1 cellular context compared by ENCODE assay signal in the genomic region with DNA sequence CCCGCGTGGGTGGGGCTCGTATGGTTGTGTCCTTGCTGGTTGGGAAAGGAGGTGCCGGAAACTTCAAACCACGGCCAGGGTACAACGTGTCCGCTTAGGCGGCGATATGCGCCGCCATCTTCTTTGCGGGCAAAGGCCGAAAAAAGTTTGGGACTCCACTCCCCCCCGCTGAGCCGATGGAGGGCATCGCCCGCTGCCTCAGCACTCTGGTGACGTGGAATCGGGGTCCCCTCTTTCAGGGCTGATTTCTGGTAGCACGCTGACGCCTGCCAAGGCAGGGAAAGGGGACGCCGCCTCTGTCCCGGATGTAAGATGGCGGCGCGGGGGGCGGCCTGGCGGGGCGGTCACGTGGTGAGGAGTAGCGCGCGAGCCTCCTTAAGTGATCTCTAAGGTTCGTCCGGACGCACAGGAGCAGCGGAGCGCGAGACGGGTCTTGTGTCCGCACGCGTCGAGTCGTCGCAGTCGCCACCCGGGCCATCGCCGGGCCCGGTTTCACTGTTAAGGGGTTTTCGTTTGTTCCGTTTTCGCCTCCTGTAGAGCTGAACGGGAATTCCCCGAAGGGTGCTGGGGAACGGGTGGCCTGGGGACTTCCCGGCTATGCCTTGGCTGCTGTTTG.
TF ChIP-seq lines count a peak whose summit lies in the region.

No MANE protein-coding gene starts in this region.

TF ChIP-seq in HEK293, 187 proteins besides CTCF, POLR2A, EP300 and RAD21 (continued from another document and continues in another):
- no peak for TF ChIP-seq ZNF311 (tag by site-specific recombination; IDR thresholded peaks at IDR 0.05; ENCODE audit: borderline replicate concordance)
- no peak for TF ChIP-seq ZNF175 (tag by site-specific recombination; IDR thresholded peaks at IDR 0.05)
- no peak for TF ChIP-seq ZNF274 (IDR thresholded peaks at IDR 0.05; ENCODE audit: low read length)
- no peak for TF ChIP-seq ZNF274 (tag by site-specific recombination; IDR thresholded peaks at IDR 0.05; ENCODE audit: borderline replicate concordance)
- TF ChIP-seq ZNF792 (tag by site-specific recombination; IDR thresholded peaks at IDR 0.05) = no peak
- TF ChIP-seq ZNF658 (tag by site-specific recombination; IDR thresholded peaks at IDR 0.05) = no peak
- TF ChIP-seq IKZF3 (tag by site-specific recombination; IDR thresholded peaks at IDR 0.05) = 0 out of 2 replicates have a peak, but pooled peaks have one; percentile 20
- TF ChIP-seq TCF7L2 (IDR thresholded peaks at IDR 0.05; ENCODE audit: borderline replicate concordance, low read depth, low read length) = no peak; the same call in 1 of the 2 replicates
- TF ChIP-seq, protein P1, sequence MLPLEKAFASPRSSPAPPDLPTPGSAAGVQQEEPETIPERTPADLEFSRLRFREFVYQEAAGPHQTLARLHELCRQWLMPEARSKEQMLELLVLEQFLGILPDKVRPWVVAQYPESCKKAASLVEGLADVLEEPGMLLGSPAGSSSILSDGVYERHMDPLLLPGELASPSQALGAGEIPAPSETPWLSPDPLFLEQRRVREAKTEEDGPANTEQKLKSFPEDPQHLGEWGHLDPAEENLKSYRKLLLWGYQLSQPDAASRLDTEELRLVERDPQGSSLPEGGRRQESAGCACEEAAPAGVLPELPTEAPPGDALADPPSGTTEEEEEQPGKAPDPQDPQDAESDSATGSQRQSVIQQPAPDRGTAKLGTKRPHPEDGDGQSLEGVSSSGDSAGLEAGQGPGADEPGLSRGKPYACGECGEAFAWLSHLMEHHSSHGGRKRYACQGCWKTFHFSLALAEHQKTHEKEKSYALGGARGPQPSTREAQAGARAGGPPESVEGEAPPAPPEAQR (tag by site-specific recombination; IDR thresholded peaks at IDR 0.05) = no peak
- TF ChIP-seq ZNF214 (tag by site-specific recombination; IDR thresholded peaks at IDR 0.05; ENCODE audit: borderline replicate concordance) = no peak
- no peak for TF ChIP-seq ZNF157 (tag by site-specific recombination; IDR thresholded peaks at IDR 0.05)
- TF ChIP-seq ZNF560 (tag by site-specific recombination; IDR thresholded peaks at IDR 0.05; ENCODE audit: borderline replicate concordance) = no peak
- peak; percentile 86; the same call in 1 of the 2 replicates for TF ChIP-seq ZNF24 (tag by site-specific recombination; IDR thresholded peaks at IDR 0.05)
- TF ChIP-seq ZNF48 (tag by site-specific recombination; IDR thresholded peaks at IDR 0.05) = no peak
- no peak for TF ChIP-seq ZNF426 (tag by site-specific recombination; IDR thresholded peaks at IDR 0.05)
- TF ChIP-seq ZBTB1 (tag by site-specific recombination; IDR thresholded peaks at IDR 0.05) = peak; percentile 15; the same call in 1 of the 2 replicates
- TF ChIP-seq GLIS2 (tag by site-specific recombination; IDR thresholded peaks at IDR 0.05) = peak; percentile 97
- no peak for TF ChIP-seq ZNF776 (tag by site-specific recombination; IDR thresholded peaks at IDR 0.05; ENCODE audit: borderline replicate concordance)
- TF ChIP-seq, protein P2, sequence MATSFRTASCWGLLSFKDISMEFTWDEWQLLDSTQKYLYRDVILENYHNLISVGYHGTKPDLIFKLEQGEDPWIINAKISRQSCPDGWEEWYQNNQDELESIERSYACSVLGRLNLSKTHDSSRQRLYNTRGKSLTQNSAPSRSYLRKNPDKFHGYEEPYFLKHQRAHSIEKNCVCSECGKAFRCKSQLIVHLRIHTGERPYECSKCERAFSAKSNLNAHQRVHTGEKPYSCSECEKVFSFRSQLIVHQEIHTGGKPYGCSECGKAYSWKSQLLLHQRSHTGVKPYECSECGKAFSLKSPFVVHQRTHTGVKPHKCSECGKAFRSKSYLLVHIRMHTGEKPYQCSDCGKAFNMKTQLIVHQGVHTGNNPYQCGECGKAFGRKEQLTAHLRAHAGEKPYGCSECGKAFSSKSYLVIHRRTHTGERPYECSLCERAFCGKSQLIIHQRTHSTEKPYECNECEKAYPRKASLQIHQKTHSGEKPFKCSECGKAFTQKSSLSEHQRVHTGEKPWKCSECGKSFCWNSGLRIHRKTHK (tag by site-specific recombination; IDR thresholded peaks at IDR 0.05) = no peak
- no peak for TF ChIP-seq ZNF621 (tag by site-specific recombination; IDR thresholded peaks at IDR 0.05)
- TF ChIP-seq ZNF76 (tag by site-specific recombination; IDR thresholded peaks at IDR 0.05; ENCODE audit: borderline replicate concordance, low read depth) = peak; percentile 80
- TF ChIP-seq ZNF121 (tag by site-specific recombination; IDR thresholded peaks at IDR 0.05) = peak; percentile 73; the same call in 1 of the 2 replicates
- peak; percentile 73; the same call in 1 of the 2 replicates for TF ChIP-seq ZNF626 (tag by site-specific recombination; IDR thresholded peaks at IDR 0.05)
- TF ChIP-seq, protein P3, sequence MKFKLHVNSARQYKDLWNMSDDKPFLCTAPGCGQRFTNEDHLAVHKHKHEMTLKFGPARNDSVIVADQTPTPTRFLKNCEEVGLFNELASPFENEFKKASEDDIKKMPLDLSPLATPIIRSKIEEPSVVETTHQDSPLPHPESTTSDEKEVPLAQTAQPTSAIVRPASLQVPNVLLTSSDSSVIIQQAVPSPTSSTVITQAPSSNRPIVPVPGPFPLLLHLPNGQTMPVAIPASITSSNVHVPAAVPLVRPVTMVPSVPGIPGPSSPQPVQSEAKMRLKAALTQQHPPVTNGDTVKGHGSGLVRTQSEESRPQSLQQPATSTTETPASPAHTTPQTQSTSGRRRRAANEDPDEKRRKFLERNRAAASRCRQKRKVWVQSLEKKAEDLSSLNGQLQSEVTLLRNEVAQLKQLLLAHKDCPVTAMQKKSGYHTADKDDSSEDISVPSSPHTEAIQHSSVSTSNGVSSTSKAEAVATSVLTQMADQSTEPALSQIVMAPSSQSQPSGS (tag by site-specific recombination; IDR thresholded peaks at IDR 0.05; ENCODE audit: low read depth) = no peak
- no peak for TF ChIP-seq ZNF174 (tag by site-specific recombination; IDR thresholded peaks at IDR 0.05)
- no peak for TF ChIP-seq REPIN1 (tag by site-specific recombination; IDR thresholded peaks at IDR 0.05; ENCODE audit: low read depth)
- TF ChIP-seq, protein P4, sequence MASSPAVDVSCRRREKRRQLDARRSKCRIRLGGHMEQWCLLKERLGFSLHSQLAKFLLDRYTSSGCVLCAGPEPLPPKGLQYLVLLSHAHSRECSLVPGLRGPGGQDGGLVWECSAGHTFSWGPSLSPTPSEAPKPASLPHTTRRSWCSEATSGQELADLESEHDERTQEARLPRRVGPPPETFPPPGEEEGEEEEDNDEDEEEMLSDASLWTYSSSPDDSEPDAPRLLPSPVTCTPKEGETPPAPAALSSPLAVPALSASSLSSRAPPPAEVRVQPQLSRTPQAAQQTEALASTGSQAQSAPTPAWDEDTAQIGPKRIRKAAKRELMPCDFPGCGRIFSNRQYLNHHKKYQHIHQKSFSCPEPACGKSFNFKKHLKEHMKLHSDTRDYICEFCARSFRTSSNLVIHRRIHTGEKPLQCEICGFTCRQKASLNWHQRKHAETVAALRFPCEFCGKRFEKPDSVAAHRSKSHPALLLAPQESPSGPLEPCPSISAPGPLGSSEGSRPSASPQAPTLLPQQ (tag by site-specific recombination; IDR thresholded peaks at IDR 0.05) = peak; percentile 93
- peak; percentile 73; the same call in 1 of the 2 replicates for TF ChIP-seq ZNF2 (tag by site-specific recombination; IDR thresholded peaks at IDR 0.05)
- TF ChIP-seq ZNF629 (tag by site-specific recombination; IDR thresholded peaks at IDR 0.05) = peak; percentile 97
- TF ChIP-seq ZNF133 (tag by site-specific recombination; IDR thresholded peaks at IDR 0.05) = no peak
- peak; percentile 95 for TF ChIP-seq KLF8 (tag by site-specific recombination; IDR thresholded peaks at IDR 0.05)
- TF ChIP-seq, protein P5, sequence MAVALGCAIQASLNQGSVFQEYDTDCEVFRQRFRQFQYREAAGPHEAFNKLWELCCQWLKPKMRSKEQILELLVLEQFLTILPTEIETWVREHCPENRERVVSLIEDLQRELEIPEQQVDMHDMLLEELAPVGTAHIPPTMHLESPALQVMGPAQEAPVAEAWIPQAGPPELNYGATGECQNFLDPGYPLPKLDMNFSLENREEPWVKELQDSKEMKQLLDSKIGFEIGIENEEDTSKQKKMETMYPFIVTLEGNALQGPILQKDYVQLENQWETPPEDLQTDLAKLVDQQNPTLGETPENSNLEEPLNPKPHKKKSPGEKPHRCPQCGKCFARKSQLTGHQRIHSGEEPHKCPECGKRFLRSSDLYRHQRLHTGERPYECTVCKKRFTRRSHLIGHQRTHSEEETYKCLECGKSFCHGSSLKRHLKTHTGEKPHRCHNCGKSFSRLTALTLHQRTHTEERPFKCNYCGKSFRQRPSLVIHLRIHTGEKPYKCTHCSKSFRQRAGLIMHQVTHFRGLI (tag by site-specific recombination; IDR thresholded peaks at IDR 0.05) = no peak; the same call in 1 of the 2 replicates
- no peak for TF ChIP-seq ZNF514 (tag by site-specific recombination; IDR thresholded peaks at IDR 0.05)
- TF ChIP-seq, protein P6, sequence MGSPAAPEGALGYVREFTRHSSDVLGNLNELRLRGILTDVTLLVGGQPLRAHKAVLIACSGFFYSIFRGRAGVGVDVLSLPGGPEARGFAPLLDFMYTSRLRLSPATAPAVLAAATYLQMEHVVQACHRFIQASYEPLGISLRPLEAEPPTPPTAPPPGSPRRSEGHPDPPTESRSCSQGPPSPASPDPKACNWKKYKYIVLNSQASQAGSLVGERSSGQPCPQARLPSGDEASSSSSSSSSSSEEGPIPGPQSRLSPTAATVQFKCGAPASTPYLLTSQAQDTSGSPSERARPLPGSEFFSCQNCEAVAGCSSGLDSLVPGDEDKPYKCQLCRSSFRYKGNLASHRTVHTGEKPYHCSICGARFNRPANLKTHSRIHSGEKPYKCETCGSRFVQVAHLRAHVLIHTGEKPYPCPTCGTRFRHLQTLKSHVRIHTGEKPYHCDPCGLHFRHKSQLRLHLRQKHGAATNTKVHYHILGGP (tag by site-specific recombination; IDR thresholded peaks at IDR 0.05) = no peak
- TF ChIP-seq ZNF585B (tag by site-specific recombination; IDR thresholded peaks at IDR 0.05) = no peak
- TF ChIP-seq, protein P7, sequence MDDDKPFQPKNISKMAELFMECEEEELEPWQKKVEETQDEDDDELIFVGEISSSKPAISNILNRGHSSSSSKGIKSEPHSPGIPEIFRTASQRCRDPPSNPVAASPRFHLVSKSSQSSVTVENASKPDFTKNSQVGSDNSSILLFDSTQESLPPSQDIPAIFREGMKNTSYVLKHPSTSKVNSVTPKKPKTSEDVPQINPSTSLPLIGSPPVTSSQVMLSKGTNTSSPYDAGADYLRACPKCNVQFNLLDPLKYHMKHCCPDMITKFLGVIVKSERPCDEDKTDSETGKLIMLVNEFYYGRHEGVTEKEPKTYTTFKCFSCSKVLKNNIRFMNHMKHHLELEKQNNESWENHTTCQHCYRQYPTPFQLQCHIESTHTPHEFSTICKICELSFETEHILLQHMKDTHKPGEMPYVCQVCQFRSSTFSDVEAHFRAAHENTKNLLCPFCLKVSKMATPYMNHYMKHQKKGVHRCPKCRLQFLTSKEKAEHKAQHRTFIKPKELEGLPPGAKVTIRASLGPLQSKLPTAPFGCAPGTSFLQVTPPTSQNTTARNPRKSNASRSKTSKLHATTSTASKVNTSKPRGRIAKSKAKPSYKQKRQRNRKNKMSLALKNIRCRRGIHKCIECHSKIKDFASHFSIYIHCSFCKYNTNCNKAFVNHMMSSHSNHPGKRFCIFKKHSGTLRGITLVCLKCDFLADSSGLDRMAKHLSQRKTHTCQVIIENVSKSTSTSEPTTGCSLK (tag by site-specific recombination; IDR thresholded peaks at IDR 0.05) = no peak
- TF ChIP-seq YY1 (tag by site-specific recombination; IDR thresholded peaks at IDR 0.05) = peak; percentile 98
- TF ChIP-seq ZNF791 (tag by site-specific recombination; IDR thresholded peaks at IDR 0.05) = no peak
- no peak for TF ChIP-seq ZNF701 (tag by site-specific recombination; IDR thresholded peaks at IDR 0.05)
- TF ChIP-seq, protein P8, sequence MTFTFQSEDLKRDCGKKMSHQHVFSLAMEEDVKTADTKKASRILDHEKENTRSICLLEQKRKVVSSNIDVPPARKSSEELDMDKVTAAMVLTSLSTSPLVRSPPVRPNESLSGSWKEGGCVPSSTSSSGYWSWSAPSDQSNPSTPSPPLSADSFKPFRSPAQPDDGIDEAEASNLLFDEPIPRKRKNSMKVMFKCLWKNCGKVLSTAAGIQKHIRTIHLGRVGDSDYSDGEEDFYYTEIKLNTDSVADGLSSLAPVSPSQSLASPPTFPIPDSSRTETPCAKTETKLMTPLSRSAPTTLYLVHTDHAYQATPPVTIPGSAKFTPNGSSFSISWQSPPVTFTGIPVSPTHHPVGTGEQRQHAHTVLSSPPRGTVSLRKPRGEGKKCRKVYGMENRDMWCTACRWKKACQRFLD (tag by site-specific recombination; IDR thresholded peaks at IDR 0.05) = no peak
- TF ChIP-seq ZNF747 (tag by site-specific recombination; IDR thresholded peaks at IDR 0.05) = no peak
- TF ChIP-seq ZNF335 (tag by site-specific recombination; conservative IDR thresholded peaks at IDR 0.05) = peak; percentile 94
- TF ChIP-seq, protein P9, sequence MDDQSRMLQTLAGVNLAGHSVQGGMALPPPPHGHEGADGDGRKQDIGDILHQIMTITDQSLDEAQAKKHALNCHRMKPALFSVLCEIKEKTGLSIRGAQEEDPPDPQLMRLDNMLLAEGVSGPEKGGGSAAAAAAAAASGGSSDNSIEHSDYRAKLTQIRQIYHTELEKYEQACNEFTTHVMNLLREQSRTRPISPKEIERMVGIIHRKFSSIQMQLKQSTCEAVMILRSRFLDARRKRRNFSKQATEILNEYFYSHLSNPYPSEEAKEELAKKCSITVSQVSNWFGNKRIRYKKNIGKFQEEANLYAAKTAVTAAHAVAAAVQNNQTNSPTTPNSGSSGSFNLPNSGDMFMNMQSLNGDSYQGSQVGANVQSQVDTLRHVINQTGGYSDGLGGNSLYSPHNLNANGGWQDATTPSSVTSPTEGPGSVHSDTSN (CRISPR knock-in tag; IDR thresholded peaks at IDR 0.05) = no peak
- TF ChIP-seq OSR2 (tag by site-specific recombination; IDR thresholded peaks at IDR 0.05) = peak; percentile 58
- peak; percentile 4; the same call in 1 of the 2 replicates for TF ChIP-seq ZNF146 (tag by site-specific recombination; IDR thresholded peaks at IDR 0.05)
- TF ChIP-seq, protein P10, sequence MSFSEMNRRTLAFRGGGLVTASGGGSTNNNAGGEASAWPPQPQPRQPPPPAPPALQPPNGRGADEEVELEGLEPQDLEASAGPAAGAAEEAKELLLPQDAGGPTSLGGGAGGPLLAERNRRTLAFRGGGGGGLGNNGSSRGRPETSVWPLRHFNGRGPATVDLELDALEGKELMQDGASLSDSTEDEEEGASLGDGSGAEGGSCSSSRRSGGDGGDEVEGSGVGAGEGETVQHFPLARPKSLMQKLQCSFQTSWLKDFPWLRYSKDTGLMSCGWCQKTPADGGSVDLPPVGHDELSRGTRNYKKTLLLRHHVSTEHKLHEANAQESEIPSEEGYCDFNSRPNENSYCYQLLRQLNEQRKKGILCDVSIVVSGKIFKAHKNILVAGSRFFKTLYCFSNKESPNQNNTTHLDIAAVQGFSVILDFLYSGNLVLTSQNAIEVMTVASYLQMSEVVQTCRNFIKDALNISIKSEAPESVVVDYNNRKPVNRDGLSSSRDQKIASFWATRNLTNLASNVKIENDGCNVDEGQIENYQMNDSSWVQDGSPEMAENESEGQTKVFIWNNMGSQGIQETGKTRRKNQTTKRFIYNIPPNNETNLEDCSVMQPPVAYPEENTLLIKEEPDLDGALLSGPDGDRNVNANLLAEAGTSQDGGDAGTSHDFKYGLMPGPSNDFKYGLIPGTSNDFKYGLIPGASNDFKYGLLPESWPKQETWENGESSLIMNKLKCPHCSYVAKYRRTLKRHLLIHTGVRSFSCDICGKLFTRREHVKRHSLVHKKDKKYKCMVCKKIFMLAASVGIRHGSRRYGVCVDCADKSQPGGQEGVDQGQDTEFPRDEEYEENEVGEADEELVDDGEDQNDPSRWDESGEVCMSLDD (tag by site-specific recombination; IDR thresholded peaks at IDR 0.05) = peak; percentile 98
- peak; percentile 96 for TF ChIP-seq ZBTB20 (tag by site-specific recombination; IDR thresholded peaks at IDR 0.05)
- TF ChIP-seq ZNF23 (tag by site-specific recombination; IDR thresholded peaks at IDR 0.05; ENCODE audit: borderline replicate concordance) = no peak
- peak; percentile 87 for TF ChIP-seq KLF16 (tag by site-specific recombination; IDR thresholded peaks at IDR 0.05)
